ENCODE assay signal across 10 cellular contexts in the genomic region with DNA sequence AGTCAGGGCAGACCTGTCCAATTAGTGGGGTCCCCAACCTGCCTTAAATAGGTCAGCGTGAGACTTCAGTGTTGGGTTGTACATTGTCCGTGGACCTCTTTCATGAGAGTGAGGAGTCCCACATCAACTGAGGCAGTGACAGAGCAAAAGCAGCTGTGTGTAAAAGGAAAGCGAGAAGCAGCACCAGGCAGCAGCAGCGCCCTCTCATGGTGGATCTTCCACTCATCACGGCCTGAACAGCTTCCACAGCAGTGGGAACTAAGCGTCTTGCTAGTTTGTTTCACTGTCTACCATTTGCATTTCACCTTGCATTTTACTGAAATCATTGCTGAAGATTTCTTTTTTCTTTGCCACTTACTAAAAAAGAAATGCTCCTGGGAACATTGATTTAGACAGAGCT.
DNase-seq lines count a peak whose midpoint lies in the region; ATAC-seq and TF ChIP-seq lines count a peak whose summit lies in the region.
"Had no signal": no experiment of that assay in that cellular context is flagged by ENCODE, and none has a peak within 500 bp of the region (broad histone marks: within the 10 kb centered on the region; RNA-seq: fewer than 3 reads in every experiment).

No MANE protein-coding gene starts in this region.

- no peak overlapping the region for H3K4me2 ChIP-seq in OCI-LY1 (ENCODE audit: low read length)

- 35 to 39% methylated on average over 5 to 6 of the region's 6 CpGs for WGBS in gastroesophageal sphincter (ENCODE audit: low coverage in 1 of 2), 2 donors

- no peaks in the 10 kb centered on the region for H3K79me2 ChIP-seq in OCI-LY1 (ENCODE audit: insufficient read depth, low read length)

- TF ChIP-seq CTCF in CD14-positive monocyte (IDR thresholded peaks at IDR 0.05) (peak; percentile 25), OCI-LY1 (IDR thresholded peaks at IDR 0.05; ENCODE audit: low read length) (peak; percentile 75), brain microvascular endothelial cell (IDR thresholded peaks at IDR 0.05; ENCODE audit: low read depth, low read length, missing control alignments) (no peak), gastroesophageal sphincter (IDR thresholded peaks at IDR 0.05) (no peak)

- no peaks in the 10 kb centered on the region for H3K4me1 Mint-ChIP-seq in CD14-positive monocyte
- H3K4me1 Mint-ChIP-seq: brain had no signal

- H3K9me2 ChIP-seq in OCI-LY1 (ENCODE audit: low read depth, low read length) = no peaks in the 10 kb centered on the region

- ATAC-seq in GM18867 (IDR thresholded peaks at IDR 0.05; ENCODE audit: unreplicated experiment) (peak; percentile 71), gastroesophageal sphincter (no peak), HG02981 (IDR thresholded peaks at IDR 0.05; ENCODE audit: unreplicated experiment) (no peak)

- no peak for DNase-seq in CD14-positive monocyte (ENCODE audit: low spot score)
- DNase-seq in iPS DF 4.7 (ENCODE audit: extremely low read depth, low spot score) = peak; percentile 36
- no peak for DNase-seq in brain microvascular endothelial cell
- DNase-seq in NCI-H2227 treated with DMSO at 0.1 percent for 48 hours (lab: John Stamatoyannopoulos, UW) = no peak
- DNase-seq: EL had no signal

- H3K4me3 Mint-ChIP-seq in CD14-positive monocyte = no peak overlapping the region
- H3K4me3 Mint-ChIP-seq: brain had no signal

- TF ChIP-seq POLR2A in gastroesophageal sphincter (IDR thresholded peaks at IDR 0.05) = no peak

- H3K4me1 ChIP-seq in OCI-LY1 (ENCODE audit: insufficient read depth, low read length, severe bottlenecking) (no peaks in the 10 kb centered on the region), gastroesophageal sphincter (no peaks in the 10 kb centered on the region)

- no peak overlapping the region for H2AFZ ChIP-seq in OCI-LY1 (ENCODE audit: low read length)

- H4K20me1 ChIP-seq in OCI-LY1 (ENCODE audit: insufficient read depth, low read length) = no peaks in the 10 kb centered on the region

- intact Hi-C loops in CD14-positive monocyte (cut with micrococcal nuclease) = no loop called here

- peaks cover 0 to 1% (median 0%) of the 10 kb centered on the region in 3 donors for H3K27me3 Mint-ChIP-seq in CD14-positive monocyte (ENCODE audit: low read depth in 3 of 3)

- H3K9ac ChIP-seq in OCI-LY1 (ENCODE audit: low read length) = no peak overlapping the region

- H3K27me3 ChIP-seq in OCI-LY1 (ENCODE audit: insufficient read depth, low read length) = no peaks in the 10 kb centered on the region
- H3K27me3 ChIP-seq in brain microvascular endothelial cell (replicated peaks) = no peaks in the 10 kb centered on the region
- H3K27me3 ChIP-seq in gastroesophageal sphincter = no peaks in the 10 kb centered on the region

- peaks cover 0 to 2% (median 0%) of the 10 kb centered on the region in 7 donors for H3K9me3 Mint-ChIP-seq in CD14-positive monocyte

- in situ Hi-C loops in brain microvascular endothelial cell (cut with HindIII; ENCODE audit: low pct_ligation_motif_present, low sequenced_read_pairs) = no loop called here

- no peak overlapping the region for H3K4me3 ChIP-seq in OCI-LY1 (ENCODE audit: low read depth, low read length, poor library complexity, severe bottlenecking)
- H3K4me3 ChIP-seq in brain microvascular endothelial cell (ENCODE audit: low read depth, low read length) = no peak overlapping the region
- H3K4me3 ChIP-seq in gastroesophageal sphincter = no peak overlapping the region

- no peaks in the 10 kb centered on the region for H3F3A ChIP-seq in OCI-LY1 (ENCODE audit: insufficient read depth, low read length)

- TF ChIP-seq EP300 in gastroesophageal sphincter (IDR thresholded peaks at IDR 0.05) = no peak

- H3K36me3 Mint-ChIP-seq in CD14-positive monocyte = no peaks in the 10 kb centered on the region
- H3K36me3 Mint-ChIP-seq: brain had no signal

- H3K9me3 ChIP-seq in OCI-LY1 (ENCODE audit: low read length) (no peaks in the 10 kb centered on the region), gastroesophageal sphincter (no peaks in the 10 kb centered on the region)

- no peak overlapping the region for H3K27ac ChIP-seq in OCI-LY1 (ENCODE audit: low read depth, low read length, poor library complexity, severe bottlenecking)
- no peak overlapping the region for H3K27ac ChIP-seq in brain microvascular endothelial cell
- H3K27ac ChIP-seq in gastroesophageal sphincter = no peak overlapping the region

- no peaks in the 10 kb centered on the region for H3K36me3 ChIP-seq in OCI-LY1 (ENCODE audit: insufficient read depth, low read length)
- H3K36me3 ChIP-seq in brain microvascular endothelial cell (replicated peaks) = no peaks in the 10 kb centered on the region
- H3K36me3 ChIP-seq in gastroesophageal sphincter = no peaks in the 10 kb centered on the region

- H3K27ac Mint-ChIP-seq in CD14-positive monocyte = no peak overlapping the region
- H3K27ac Mint-ChIP-seq: brain had no signal

Comparison
In these comparisons a context has a peak if more than half of its experiments do, and no peak if none do; other contexts are left out.
1. CTCF ChIP-seq: peak in CD14-positive monocyte (single experiment) and OCI-LY1 (single experiment); none in brain microvascular endothelial cell (single experiment) and gastroesophageal sphincter (0 of 4).